ENCODE assay signal across 9 cellular contexts in genomic region chr14:22982013-22982476, GRCh38. TPM values are rescaled to one million over a fixed set of nuclear protein-coding genes. Genes with fewer than 3 reads are reported as not detected.
DNase-seq lines count a peak whose midpoint lies in the region; ATAC-seq, FAIRE-seq and TF ChIP-seq lines count a peak whose summit lies in the region.
"Had no signal": no experiment of that assay in that cellular context is flagged by ENCODE, and none has a peak within 500 bp of the region (broad histone marks: within the 10 kb centered on the region; RNA-seq: fewer than 3 reads in every experiment).

No MANE protein-coding gene starts in this region.

- no peaks in the 10 kb centered on the region for H3K9me3 ChIP-seq in RWPE2 (ENCODE audit: severe bottlenecking)

- TF ChIP-seq CTCF in GM12865 (IDR thresholded peaks at IDR 0.05; ENCODE audit: insufficient read depth, low read depth, low read length, missing control alignments) (no peak), RWPE2 (IDR thresholded peaks at IDR 0.05; ENCODE audit: poor library complexity, severe bottlenecking) (no peak), glutamatergic neuron (IDR thresholded peaks at IDR 0.05; ENCODE audit: partially characterized antibody, unreplicated experiment) (no peak)

- H3K36me3 Mint-ChIP-seq in glutamatergic neuron (ENCODE audit: unreplicated experiment): no peaks in the 10 kb centered on the region

- H3K27me3 Mint-ChIP-seq in glutamatergic neuron (ENCODE audit: unreplicated experiment): peaks cover 12% of the 10 kb centered on the region

- H3K4me3 Mint-ChIP-seq in glutamatergic neuron (ENCODE audit: unreplicated experiment): no peak overlapping the region
- H3K4me3 Mint-ChIP-seq: central memory CD8-positive, alpha-beta T cell had no signal

- no peak overlapping the region for H3K27ac Mint-ChIP-seq in glutamatergic neuron (ENCODE audit: unreplicated experiment)

- H3K4me1 ChIP-seq in RWPE2 (ENCODE audit: insufficient read depth, poor library complexity, severe bottlenecking): peaks cover 22% of the 10 kb centered on the region

- H3K27me3 ChIP-seq in RWPE2 (ENCODE audit: insufficient read depth, poor library complexity, severe bottlenecking): no peaks in the 10 kb centered on the region

- H3K9me3 Mint-ChIP-seq in glutamatergic neuron (ENCODE audit: unreplicated experiment): peaks cover 2% of the 10 kb centered on the region
- H3K9me3 Mint-ChIP-seq: central memory CD8-positive, alpha-beta T cell had no signal

- H3K36me3 ChIP-seq in RWPE2 (ENCODE audit: low read depth): peaks cover 46% of the 10 kb centered on the region

- ATAC-seq in RWPE2 (ENCODE audit: low read depth): no peak

- H3K4me3 ChIP-seq in GM12865 (ENCODE audit: low read depth, low read length): peak overlapping the region; percentile 84
- peak overlapping the region; percentile 91 for H3K4me3 ChIP-seq in RWPE2 (ENCODE audit: severe bottlenecking)

- DNase-seq in GM12865 (ENCODE audit: low read depth): no peak
- DNase-seq in RWPE2 (ENCODE audit: low spot score): peak; percentile 75
- DNase-seq in glutamatergic neuron: peak; percentile 42
- DNase-seq in retina: peak; percentile 78
- DNase-seq in NCI-H1694 treated with DMSO at 0.1 percent for 48 hours (lab: John Stamatoyannopoulos, UW): no peak
- DNase-seq in frontal cortex (ENCODE audit: low spot score in 2 of 2): no peak
- DNase-seq in stimulated activated CD4-positive, alpha-beta T cell treated with anti-CD3 and anti-CD28 coated beads, Interleukin-12 subunit alpha, Interleukin-12 subunit beta, amount 100 ng/mL, for 4 hours: no peak
- DNase-seq in midbrain (lab: John Stamatoyannopoulos, UW): no peak

- H3K4me1 Mint-ChIP-seq in glutamatergic neuron (ENCODE audit: low read depth, unreplicated experiment): peaks cover 14% of the 10 kb centered on the region
- H3K4me1 Mint-ChIP-seq: central memory CD8-positive, alpha-beta T cell had no signal

- H3K27ac ChIP-seq in RWPE2 (ENCODE audit: poor library complexity, severe bottlenecking): peak overlapping the region; percentile 100

- FAIRE-seq in frontal cortex (lab: Jason Lieb, UNC): no peak

RNA-seq across cellular contexts. Expression of gene AJUBA, which starts 0.3 kb away (rescaled TPM):
- total RNA-seq in glutamatergic neuron (ENCODE audit: unreplicated experiment) (0.34 TPM), frontal cortex (4.5 TPM)

RNA-seq across cellular contexts. Expression of gene HAUS4, which starts 25.2 kb away (rescaled TPM):
- total RNA-seq in glutamatergic neuron (ENCODE audit: unreplicated experiment): 9.7 TPM
- 23.2 TPM for total RNA-seq in frontal cortex

RNA-seq across cellular contexts. Expression of gene C14orf93, which starts 27.9 kb away (rescaled TPM):
- total RNA-seq in glutamatergic neuron (ENCODE audit: unreplicated experiment): 12.1 TPM
- total RNA-seq in frontal cortex: 4.5 TPM

RNA-seq across cellular contexts. Expression of gene PSMB5, which starts 52.7 kb away (rescaled TPM):
- total RNA-seq in glutamatergic neuron (ENCODE audit: unreplicated experiment): 289 TPM
- total RNA-seq in frontal cortex: 194 TPM

RNA-seq across cellular contexts. Expression of gene PRMT5, which starts 52.9 kb away (rescaled TPM):
- total RNA-seq in glutamatergic neuron (ENCODE audit: unreplicated experiment) (54.6 TPM), frontal cortex (61.1 TPM)

Comparison
In these comparisons a context has a peak if more than half of its experiments do, and no peak if none do; other contexts are left out.
1. DNase-seq: peak in RWPE2 (single experiment), glutamatergic neuron (single experiment) and retina (single experiment); none in GM12865 (single experiment), NCI-H1694 treated with DMSO at 0.1 percent for 48 hours (single experiment), frontal cortex (0 of 2), stimulated activated CD4-positive, alpha-beta T cell treated with anti-CD3 and anti-CD28 coated beads, Interleukin-12 subunit alpha, Interleukin-12 subunit beta, amount 100 ng/mL, for 4 hours (single experiment) and midbrain (single experiment).